16 cellular contexts compared by ENCODE assay signal in genomic region chr5:464446-464842, GRCh38. TPM values are rescaled to one million over a fixed set of nuclear protein-coding genes. Genes with fewer than 3 reads are reported as not detected.
A peak's percentile ranks its signal among the peaks of the same experiment; 100 is the strongest.
DNase-seq lines count a peak whose midpoint lies in the region; ATAC-seq and TF ChIP-seq lines count a peak whose summit lies in the region.
"Had no signal": no experiment of that assay in that cellular context is flagged by ENCODE, and none has a peak within 500 bp of the region (broad histone marks: within the 10 kb centered on the region; RNA-seq: fewer than 3 reads in every experiment).

No MANE protein-coding gene starts in this region.

- H3K27ac ChIP-seq in Peyer's patch, result peak overlapping the region in 1 of 4 donors; percentile 34
- no peak overlapping the region for H3K27ac ChIP-seq in foreskin keratinocyte
- H3K27ac ChIP-seq: 22Rv1, heart left ventricle, RWPE1 had no signal

- H3K27me3 Mint-ChIP-seq in T-helper 1 cell treated with Interleukin-12 subunit alpha and Interleukin-12 subunit beta and Interleukin-4 antibody, amounts not matched to agents 30 μg/mL and 1 μg/mL, for 36 hours (ENCODE audit: low read depth), result no peaks in the 10 kb centered on the region
- H3K27me3 Mint-ChIP-seq in central memory CD8-positive, alpha-beta T cell, result no peaks in the 10 kb centered on the region

- POLR2A ChIA-PET in GM10248 (lab: Yijun Ruan, JAX), result no interaction called here

- H3K9me3 ChIP-seq in Peyer's patch, result no peaks in the 10 kb centered on the region
- H3K9me3 ChIP-seq: heart left ventricle, MG63 had no signal

- peaks cover 0 to 84% (median 0%) of the 10 kb centered on the region in 3 donors for H3K36me3 ChIP-seq in Peyer's patch

- H3K36me3 Mint-ChIP-seq in T-helper 1 cell treated with Interleukin-12 subunit alpha and Interleukin-12 subunit beta and Interleukin-4 antibody, amounts not matched to agents 30 μg/mL and 1 μg/mL, for 36 hours (ENCODE audit: low read depth), result peaks cover 40% of the 10 kb centered on the region
- peaks cover 23% of the 10 kb centered on the region for H3K36me3 Mint-ChIP-seq in central memory CD8-positive, alpha-beta T cell (ENCODE audit: insufficient read depth)

- no peaks in the 10 kb centered on the region for H3K9me3 Mint-ChIP-seq in T-helper 1 cell treated with Interleukin-12 subunit alpha and Interleukin-12 subunit beta and Interleukin-4 antibody, amounts not matched to agents 30 μg/mL and 1 μg/mL, for 36 hours
- no peaks in the 10 kb centered on the region for H3K9me3 Mint-ChIP-seq in central memory CD8-positive, alpha-beta T cell

- peaks cover 32% of the 10 kb centered on the region for H3K4me1 Mint-ChIP-seq in T-helper 1 cell treated with Interleukin-12 subunit alpha and Interleukin-12 subunit beta and Interleukin-4 antibody, amounts not matched to agents 30 μg/mL and 1 μg/mL, for 36 hours (ENCODE audit: low read depth)
- peaks cover 8% of the 10 kb centered on the region for H3K4me1 Mint-ChIP-seq in central memory CD8-positive, alpha-beta T cell

- TF ChIP-seq CTCF in Peyer's patch (IDR thresholded peaks at IDR 0.05) (no peak), GM10248 (IDR thresholded peaks at IDR 0.05; ENCODE audit: control extremely low read depth, extremely low read depth, low read depth, missing control alignments) (no peak), foreskin keratinocyte (conservative IDR thresholded peaks at IDR 0.05) (no peak)

- H3K27ac Mint-ChIP-seq in T-helper 1 cell treated with Interleukin-12 subunit alpha and Interleukin-12 subunit beta and Interleukin-4 antibody, amounts not matched to agents 30 μg/mL and 1 μg/mL, for 36 hours, result peak overlapping the region; percentile 56
- H3K27ac Mint-ChIP-seq in central memory CD8-positive, alpha-beta T cell (ENCODE audit: low read depth), result no peak overlapping the region

- H3K4me3 Mint-ChIP-seq in T-helper 1 cell treated with Interleukin-12 subunit alpha and Interleukin-12 subunit beta and Interleukin-4 antibody, amounts not matched to agents 30 μg/mL and 1 μg/mL, for 36 hours, result no peak overlapping the region
- H3K4me3 Mint-ChIP-seq in central memory CD8-positive, alpha-beta T cell, result peak overlapping the region; percentile 32

- DNase-seq in T-helper 1 cell, result no peak
- DNase-seq in Peyer's patch, result peak in 2 of 3 donors; percentile 36 to 42
- DNase-seq in central memory CD8-positive, alpha-beta T cell (ENCODE audit: low spot score in 2 of 2), result no peak
- DNase-seq in sciatic nerve (ENCODE audit: low spot score), result peak; percentile 35
- no peak for DNase-seq in GM10248 (ENCODE audit: extremely low spot score)
- DNase-seq in foreskin keratinocyte, result no peak
- DNase-seq: cortex of kidney, kidney glomerular epithelial cell, MG63, NCI-H2081, NCI-H82 had no signal

- no peaks in the 10 kb centered on the region for H3K4me1 ChIP-seq in Peyer's patch
- H3K4me1 ChIP-seq in foreskin keratinocyte, result peaks cover under 1% of the 10 kb centered on the region
- H3K4me1 ChIP-seq: heart left ventricle had no signal

- no peak for TF ChIP-seq POLR2A in Peyer's patch (IDR thresholded peaks at IDR 0.05)

- CTCF ChIA-PET in GM10248 (lab: Yijun Ruan, JAX), result interaction anchor here (1.1 kb wide), 1 partner anchor 146 kb away, joined by 3 read pairs; no protein-coding TSS in a partner anchor

- no peak for ATAC-seq in central memory CD8-positive, alpha-beta T cell (replicated peaks; ENCODE audit: extremely low read depth, poor library complexity, severe bottlenecking)
- ATAC-seq in sciatic nerve (no peak), foreskin keratinocyte (no peak), GM21367 (IDR thresholded peaks at IDR 0.05; ENCODE audit: unreplicated experiment) (no peak)

- H3K27me3 ChIP-seq in Peyer's patch, result no peaks in the 10 kb centered on the region
- H3K27me3 ChIP-seq in foreskin keratinocyte, result no peaks in the 10 kb centered on the region
- H3K27me3 ChIP-seq: heart left ventricle, MG63 had no signal

- intact Hi-C loops in sciatic nerve (cut with DNase I), result no loop called here

- H3K4me3 ChIP-seq in Peyer's patch, result no peak overlapping the region
- H3K4me3 ChIP-seq: heart left ventricle, MG63 had no signal

RNA-seq across cellular contexts. Expression of gene EXOC3, which starts 21.5 kb away (rescaled TPM):
- total RNA-seq in Peyer's patch (100 to 1,000 TPM in 3 of 4 donors, 10 to 100 TPM in 1; 74.3 to 201 (median 141) TPM), sciatic nerve (58.4 TPM), foreskin keratinocyte (22.0 and 23.1 TPM in 2 replicates)
- polyA plus RNA-seq in foreskin keratinocyte, result 15.3 and 16.1 TPM in 2 replicates

RNA-seq across cellular contexts. Expression of gene SLC9A3, which starts 59.8 kb away (rescaled TPM):
- total RNA-seq in Peyer's patch (100 to 1,000 TPM in 3 of 4 donors, 10 to 100 TPM in 1; 16.5 to 320 (median 283) TPM), sciatic nerve (12.3 TPM), foreskin keratinocyte (0.65 and 0.85 TPM in 2 replicates)
- polyA plus RNA-seq in foreskin keratinocyte, result 0.43 and 0.60 TPM in 2 replicates

Comparison
In these comparisons a context has a peak if more than half of its experiments do, and no peak if none do; other contexts are left out.
1. DNase-seq: peak in Peyer's patch (2 of 3) and sciatic nerve (single experiment); none in T-helper 1 cell (0 of 5), central memory CD8-positive, alpha-beta T cell (0 of 2), GM10248 (single experiment) and foreskin keratinocyte (0 of 2).